Comparison of ENCODE assay signal across 8 cellular contexts in the genomic region with DNA sequence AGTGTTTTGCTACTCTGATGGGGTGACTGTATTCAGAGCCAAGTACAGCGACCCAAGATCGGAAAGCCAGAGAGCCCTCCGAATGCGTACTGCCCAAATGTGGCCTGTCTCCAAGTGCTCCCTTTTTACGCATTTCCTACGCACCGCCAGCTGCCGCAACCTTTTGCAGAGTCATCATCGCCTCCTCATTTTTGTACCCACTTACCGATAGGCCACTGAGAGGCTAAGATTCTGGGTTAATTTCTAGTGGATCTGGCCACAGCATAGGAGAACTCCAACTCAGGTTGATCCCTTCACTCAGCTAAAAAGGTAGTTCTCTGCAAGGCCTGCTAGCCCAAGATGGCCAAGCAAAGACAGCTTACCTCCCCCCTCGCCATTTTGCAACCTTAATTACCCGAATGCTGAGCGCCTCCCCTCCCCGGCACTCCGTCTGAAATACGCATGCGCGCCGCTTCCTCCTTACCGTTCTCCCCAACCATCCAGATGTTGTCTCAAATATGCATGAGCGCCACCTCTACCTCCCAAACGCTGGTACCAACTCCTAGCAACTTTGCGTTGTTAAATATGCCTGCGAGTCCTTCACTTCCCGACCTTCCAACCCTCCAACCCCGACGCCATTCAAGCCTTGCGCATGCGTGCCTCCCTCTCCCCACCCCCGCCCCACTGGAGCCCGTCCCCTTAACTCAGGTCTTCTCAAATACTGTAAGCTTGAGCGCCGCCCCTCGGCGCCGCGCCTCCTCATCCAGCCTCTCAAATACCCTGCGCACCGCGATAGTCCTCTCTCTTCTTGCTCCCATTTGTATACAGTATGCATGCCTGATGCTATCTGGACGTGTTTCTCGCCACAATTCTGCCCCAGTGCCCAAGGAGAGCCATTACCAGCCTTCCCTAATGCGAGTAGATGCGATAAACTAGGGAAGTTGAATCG. TPM values are rescaled to one million over a fixed set of nuclear protein-coding genes. Genes with fewer than 3 reads are reported as not detected.
DNase-seq lines count a peak whose midpoint lies in the region; ATAC-seq and TF ChIP-seq lines count a peak whose summit lies in the region.

No MANE protein-coding gene starts in this region.

- in situ Hi-C loops in mammary epithelial cell (cut with MboI; ENCODE audit: low sequenced_read_pairs in 2 of 2) = no loop called here

- H3K9ac ChIP-seq in mammary epithelial cell (ENCODE audit: insufficient read depth, low read length) = peak overlapping the region; percentile 95

- ATAC-seq in GM18870 (IDR thresholded peaks at IDR 0.05; ENCODE audit: unreplicated experiment) (peak; percentile 81), HG03108 (IDR thresholded peaks at IDR 0.05; ENCODE audit: unreplicated experiment) (peak; percentile 91)

- no peaks in the 10 kb centered on the region for H4K20me1 ChIP-seq in mammary epithelial cell (ENCODE audit: insufficient read depth, low read length)

- dilution Hi-C loops in mammary epithelial cell (cut with HindIII; ENCODE audit: low sequenced_read_pairs) = no loop called here

- H3K9me3 ChIP-seq in AG04450 (ENCODE audit: control insufficient read depth, insufficient read depth, low read length) (peaks cover 7% of the 10 kb centered on the region; the same call in 1 of the 2 replicates), WERI-Rb-1 (ENCODE audit: severe bottlenecking) (no peaks in the 10 kb centered on the region), mammary epithelial cell (replicated peaks; ENCODE audit: insufficient read depth, low read length) (peaks cover 2% of the 10 kb centered on the region)

- H3K36me3 ChIP-seq in WERI-Rb-1 = no peaks in the 10 kb centered on the region
- peaks cover 2% of the 10 kb centered on the region for H3K36me3 ChIP-seq in mammary epithelial cell (ENCODE audit: insufficient read depth, low read length)

- H3K27me3 ChIP-seq in AG04450 (ENCODE audit: control insufficient read depth, insufficient read depth, low read length) = no peaks in the 10 kb centered on the region
- H3K27me3 ChIP-seq in WERI-Rb-1 (ENCODE audit: insufficient read depth, low read depth, severe bottlenecking) = peaks cover 19% of the 10 kb centered on the region
- no peaks in the 10 kb centered on the region for H3K27me3 ChIP-seq in mammary epithelial cell (ENCODE audit: insufficient read depth, low read length)

- POLR2A ChIA-PET in AG04450 (lab: Yijun Ruan, JAX) = interaction anchor here (0.6 to 2.0 kb wide), 7 partner anchors 18 to 375 kb away, joined by 3 to 10 read pairs (median 4); a partner anchor contains a TSS

- peak overlapping the region; percentile 81 for H3K4me3 ChIP-seq in AG04450 (ENCODE audit: low read depth, low read length)
- H3K4me3 ChIP-seq in WERI-Rb-1 (ENCODE audit: low read depth, low read length) = peak overlapping the region; percentile 51
- H3K4me3 ChIP-seq in mammary epithelial cell (replicated peaks in 1 of 3; ENCODE audit: insufficient read depth in 1 of 3, low read depth in 2 of 3, low read length in 3 of 3) = peak overlapping the region; percentile 53 to 76 (median 59)

- CTCF ChIA-PET in AG04450 (lab: Charles Lee) (interaction anchor here (1.0 kb wide), 1 partner anchor 51 kb away, joined by 4 read pairs; no protein-coding TSS in a partner anchor), mammary epithelial cell (lab: Charles Lee; ENCODE audit: low non-redundant PET) (interaction anchor here (0.8 kb wide), 1 partner anchor 91 kb away, joined by 21 read pairs; no protein-coding TSS in a partner anchor)

- TF ChIP-seq CTCF in AG04450 (IDR thresholded peaks at IDR 0.05; ENCODE audit: low read depth, low read length) (peak; percentile 32), WERI-Rb-1 (IDR thresholded peaks at IDR 0.05; ENCODE audit: low read depth, low read length) (peak; percentile 36; the same call in 1 of the 2 replicates), mammary epithelial cell (conservative IDR thresholded peaks at IDR 0.05 in 1 of 2, IDR thresholded peaks at IDR 0.05 in 1 of 2; ENCODE audit: extremely low read depth in 1 of 2, insufficient read depth in 1 of 2, low read depth in 1 of 2, low read length in 2 of 2) (peak in 1 of 2 donors; percentile 35)

- DNase-seq in AG04450 (ENCODE audit: low read depth, low spot score) (peak; percentile 75), NCI-H2196 (lab: John Stamatoyannopoulos, UW; ENCODE audit: unreplicated experiment) (peak; percentile 82), WERI-Rb-1 (peak; percentile 80), mammary epithelial cell (peak; percentile 80), iris pigment epithelial cell (ENCODE audit: low read depth) (peak; percentile 89)
- peak; percentile 56 to 63 for DNase-seq in stimulated activated CD4-positive, alpha-beta T cell treated with anti-CD3 and anti-CD28 coated beads, Interleukin-12 subunit alpha, Interleukin-12 subunit beta, amount 100 ng/mL, for 24 hours (ENCODE audit: low read depth in 2 of 2)

- peaks cover 46% of the 10 kb centered on the region for H3K79me2 ChIP-seq in mammary epithelial cell (ENCODE audit: insufficient read depth, low read length)

- H3K4me2 ChIP-seq in mammary epithelial cell (ENCODE audit: insufficient read depth, low read depth, low read length) = peak overlapping the region; percentile 75

- BruUV-seq in mammary epithelial cell (replicated peaks; lab: Mats Ljungman, UMichigan) = no TSS peak

- peak overlapping the region; percentile 94 for H3K27ac ChIP-seq in AG04450 (ENCODE audit: low read depth, low read length)
- peak overlapping the region; percentile 91 for H3K27ac ChIP-seq in WERI-Rb-1
- peak overlapping the region; percentile 89 for H3K27ac ChIP-seq in mammary epithelial cell (ENCODE audit: insufficient read depth, low read depth, low read length)

- peak overlapping the region; percentile 86 for H2AFZ ChIP-seq in mammary epithelial cell (ENCODE audit: low read depth, low read length)

- WGBS in mammary epithelial cell (ENCODE audit: low coverage, missing lambda C conversion rate) = 16% methylated on average over 25 of the region's 45 CpGs

- H3K4me1 ChIP-seq in mammary epithelial cell (ENCODE audit: insufficient read depth, low read length) = no peaks in the 10 kb centered on the region

- intact Hi-C loops in mammary epithelial cell (cut with micrococcal nuclease) = loop anchor here (1.0 to 5.0 kb wide), 8 partner anchors 49 to 437 kb away; no protein-coding TSS in a partner anchor

RNA-seq across cellular contexts. Expression of a gene that starts 11.8 kb away (rescaled TPM):
- polyA plus RNA-seq in AG04450 (2011; rRNA removed) (not detected in 2 replicates), mammary epithelial cell (not detected)
- not detected in 2 replicates for polyA minus RNA-seq in AG04450 (2011; rRNA and poly(A)+ RNA removed)
- not detected for total RNA-seq in mammary epithelial cell
- polyA minus RNA-seq in mammary epithelial cell = not detected

Comparison
In these comparisons a context has a peak if more than half of its experiments do, and no peak if none do; other contexts are left out.
1. Peak in every context shown above with its lines: DNase-seq, ATAC-seq, H3K4me3 ChIP-seq and H3K27ac ChIP-seq.